In genomic region chr11:29816359-29816758, GRCh38 we compare ENCODE assay signal across 20 cellular contexts.
"Had no signal": no experiment of that assay in that cellular context is flagged by ENCODE, and none has a peak within 500 bp of the region (broad histone marks: within the 10 kb centered on the region; RNA-seq: fewer than 3 reads in every experiment).

No MANE protein-coding gene starts in this region.

- H3K36me3 Mint-ChIP-seq: mesothelial cell of epicardium had no signal

- H3K27me3 ChIP-seq: dorsolateral prefrontal cortex, esophagus muscularis mucosa, foreskin keratinocyte, gastroesophageal sphincter, heart right ventricle had no signal

- H3K4me1 ChIP-seq: esophagus muscularis mucosa, foreskin keratinocyte, gastroesophageal sphincter, heart right ventricle, lower lobe of right lung had no signal

- H3K9me3 ChIP-seq: lower lobe of right lung had no signal

- H3K36me3 ChIP-seq: esophagus muscularis mucosa, gastroesophageal sphincter, heart right ventricle, lower lobe of right lung had no signal

- FAIRE-seq: colon, endothelial cell of umbilical vein, frontal cortex, islet of Langerhans, keratinocyte had no signal

- H3K4me3 ChIP-seq: coronary artery, dorsolateral prefrontal cortex, esophagus muscularis mucosa, gastroesophageal sphincter, heart right ventricle, lower lobe of right lung, mucosa of descending colon had no signal

- H3K27ac ChIP-seq: coronary artery, dorsolateral prefrontal cortex, esophagus muscularis mucosa, foreskin keratinocyte, gastroesophageal sphincter, heart right ventricle, lower lobe of right lung had no signal

- H3K27ac Mint-ChIP-seq: mesothelial cell of epicardium had no signal

- DNase-seq: dermis blood vessel endothelial cell; dorsolateral prefrontal cortex; effector CD4-positive, alpha-beta T cell; effector memory CD4-positive, alpha-beta T cell; foreskin keratinocyte; heart right ventricle; hippocampal formation; left cardiac atrium; lower lobe of right lung; mesenchymal stem cell; mucosa of descending colon had no signal

- ATAC-seq: foreskin keratinocyte, gastroesophageal sphincter, left cardiac atrium, lower lobe of right lung, mucosa of descending colon had no signal

- H3K4me1 Mint-ChIP-seq: mesothelial cell of epicardium had no signal

- H3K4me3 Mint-ChIP-seq: mesothelial cell of epicardium had no signal
